Comparison of ENCODE assay signal across 16 cellular contexts in the genomic region with DNA sequence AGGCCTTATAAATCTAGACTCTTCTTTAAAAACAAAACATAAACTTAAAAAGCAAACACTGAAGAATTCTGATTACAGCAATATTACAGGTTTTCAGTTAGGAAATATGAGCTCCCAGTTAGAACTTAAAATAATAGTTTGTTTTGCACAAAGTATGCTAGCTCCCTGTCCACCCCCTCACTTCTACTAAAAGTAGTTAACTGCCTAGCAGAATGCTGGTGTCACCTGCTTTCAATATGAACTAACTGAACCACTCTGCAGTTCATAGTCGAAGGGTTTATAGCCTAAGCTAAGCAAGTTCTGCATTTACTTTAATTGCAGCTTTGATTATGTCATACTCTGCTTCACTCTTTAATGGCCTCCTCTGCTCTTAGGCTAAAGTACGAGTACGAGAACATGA.
DNase-seq lines count a peak whose midpoint lies in the region; ATAC-seq, FAIRE-seq and TF ChIP-seq lines count a peak whose summit lies in the region.
"Had no signal": no experiment of that assay in that cellular context is flagged by ENCODE, and none has a peak within 500 bp of the region (broad histone marks: within the 10 kb centered on the region; RNA-seq: fewer than 3 reads in every experiment).

No MANE protein-coding gene starts in this region.

- no peak for ATAC-seq in GM18502 (IDR thresholded peaks at IDR 0.05; ENCODE audit: poor library complexity, unreplicated experiment)

- DNase-seq in left kidney (ENCODE audit: low read depth, low spot score) = peak; percentile 7
- DNase-seq in BE2C = no peak
- no peak for DNase-seq in DMS79 treated with DMSO at 0.1 percent for 48 hours (lab: John Stamatoyannopoulos, UW)
- DNase-seq in activated CD4-positive, CD25-positive, alpha-beta regulatory T cell treated with anti-CD3 and anti-CD28 coated beads, Interleukin-2, amount 50 U/mL, for 72 hours = no peak
- DNase-seq: C1 segment of cervical spinal cord; CD4-positive, CD25-positive, alpha-beta regulatory T cell; CD8-positive, alpha-beta memory T cell; COR-L47; GDM1; GOT3; H9 had no signal

- H3K27me3 ChIP-seq in BE2C = no peaks in the 10 kb centered on the region; the same call in 1 of the 2 replicates

- CTCF ChIA-PET in HEK293 (lab: Yijun Ruan, JAX) = no interaction called here

- FAIRE-seq in endometrium (lab: Jason Lieb, UNC) = peak; percentile 96
- FAIRE-seq: D721Med, GM12892 had no signal

- H3K4me3 ChIP-seq in HEK293 (ENCODE audit: low read depth, low read length) (no peak overlapping the region), BE2C (ENCODE audit: low read depth, low read length) (no peak overlapping the region)

- H3K9me3 ChIP-seq in HEK293 (ENCODE audit: control insufficient read depth, insufficient read depth, low read depth, low read length) = no peaks in the 10 kb centered on the region
- no peaks in the 10 kb centered on the region for H3K9me3 ChIP-seq in BE2C

- H3K36me3 ChIP-seq in HEK293 (ENCODE audit: control insufficient read depth in 2 of 2, insufficient read depth in 1 of 2, low read length in 2 of 2) = no peaks in the 10 kb centered on the region
- no peaks in the 10 kb centered on the region for H3K36me3 ChIP-seq in BE2C

- TF ChIP-seq CTCF in HEK293 (tag by site-specific recombination; IDR thresholded peaks at IDR 0.05) = no peak
- TF ChIP-seq CTCF in BE2C (IDR thresholded peaks at IDR 0.05; ENCODE audit: low read depth, low read length) = no peak

- POLR2A ChIA-PET in HEK293 (lab: Yijun Ruan, JAX) = interaction anchor here (0.6 kb wide), 1 partner anchor 9 kb away, joined by 3 read pairs; no protein-coding TSS in a partner anchor

- H3K27ac ChIP-seq in HEK293 (ENCODE audit: extremely low read depth, low read depth, low read length) = no peak overlapping the region

- H3K4me1 ChIP-seq in HEK293 (ENCODE audit: control insufficient read depth, insufficient read depth, low read length) (no peaks in the 10 kb centered on the region), BE2C (no peaks in the 10 kb centered on the region)

TF ChIP-seq in HEK293, 187 proteins besides CTCF, POLR2A, EP300 and RAD21:
- TF ChIP-seq, protein P1, sequence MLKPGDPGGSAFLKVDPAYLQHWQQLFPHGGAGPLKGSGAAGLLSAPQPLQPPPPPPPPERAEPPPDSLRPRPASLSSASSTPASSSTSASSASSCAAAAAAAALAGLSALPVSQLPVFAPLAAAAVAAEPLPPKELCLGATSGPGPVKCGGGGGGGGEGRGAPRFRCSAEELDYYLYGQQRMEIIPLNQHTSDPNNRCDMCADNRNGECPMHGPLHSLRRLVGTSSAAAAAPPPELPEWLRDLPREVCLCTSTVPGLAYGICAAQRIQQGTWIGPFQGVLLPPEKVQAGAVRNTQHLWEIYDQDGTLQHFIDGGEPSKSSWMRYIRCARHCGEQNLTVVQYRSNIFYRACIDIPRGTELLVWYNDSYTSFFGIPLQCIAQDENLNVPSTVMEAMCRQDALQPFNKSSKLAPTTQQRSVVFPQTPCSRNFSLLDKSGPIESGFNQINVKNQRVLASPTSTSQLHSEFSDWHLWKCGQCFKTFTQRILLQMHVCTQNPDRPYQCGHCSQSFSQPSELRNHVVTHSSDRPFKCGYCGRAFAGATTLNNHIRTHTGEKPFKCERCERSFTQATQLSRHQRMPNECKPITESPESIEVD (tag by site-specific recombination; IDR thresholded peaks at IDR 0.05) = no peak
- TF ChIP-seq EGR2 (tag by site-specific recombination; IDR thresholded peaks at IDR 0.05; ENCODE audit: low read depth) = no peak
- no peak for TF ChIP-seq ZNF677 (tag by site-specific recombination; IDR thresholded peaks at IDR 0.05)
- TF ChIP-seq ZNF174 (tag by site-specific recombination; IDR thresholded peaks at IDR 0.05) = no peak
- TF ChIP-seq, protein P2, sequence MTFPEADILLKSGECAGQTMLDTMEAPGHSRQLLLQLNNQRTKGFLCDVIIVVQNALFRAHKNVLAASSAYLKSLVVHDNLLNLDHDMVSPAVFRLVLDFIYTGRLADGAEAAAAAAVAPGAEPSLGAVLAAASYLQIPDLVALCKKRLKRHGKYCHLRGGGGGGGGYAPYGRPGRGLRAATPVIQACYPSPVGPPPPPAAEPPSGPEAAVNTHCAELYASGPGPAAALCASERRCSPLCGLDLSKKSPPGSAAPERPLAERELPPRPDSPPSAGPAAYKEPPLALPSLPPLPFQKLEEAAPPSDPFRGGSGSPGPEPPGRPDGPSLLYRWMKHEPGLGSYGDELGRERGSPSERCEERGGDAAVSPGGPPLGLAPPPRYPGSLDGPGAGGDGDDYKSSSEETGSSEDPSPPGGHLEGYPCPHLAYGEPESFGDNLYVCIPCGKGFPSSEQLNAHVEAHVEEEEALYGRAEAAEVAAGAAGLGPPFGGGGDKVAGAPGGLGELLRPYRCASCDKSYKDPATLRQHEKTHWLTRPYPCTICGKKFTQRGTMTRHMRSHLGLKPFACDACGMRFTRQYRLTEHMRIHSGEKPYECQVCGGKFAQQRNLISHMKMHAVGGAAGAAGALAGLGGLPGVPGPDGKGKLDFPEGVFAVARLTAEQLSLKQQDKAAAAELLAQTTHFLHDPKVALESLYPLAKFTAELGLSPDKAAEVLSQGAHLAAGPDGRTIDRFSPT (tag by site-specific recombination; IDR thresholded peaks at IDR 0.05) = 0 out of 2 replicates have a peak, but pooled peaks have one; percentile 21
